Comparison of ENCODE assay signal across 4 cellular contexts in genomic region chr2:76813084-76813483, GRCh38.
"Had no signal": no experiment of that assay in that cellular context is flagged by ENCODE, and none has a peak within 500 bp of the region (broad histone marks: within the 10 kb centered on the region; RNA-seq: fewer than 3 reads in every experiment).

No MANE protein-coding gene starts in this region.

- H3K4me2 ChIP-seq: KMS-11 had no signal

- H3K9ac ChIP-seq: KMS-11 had no signal

- H3K27ac ChIP-seq: HL-60, KMS-11 had no signal

- ATAC-seq: HepG2, K562 had no signal

- H3K4me3 ChIP-seq: K562 had no signal
